Comparison of ENCODE assay signal across 17 cellular contexts in genomic region chr12:62328296-62328921, GRCh38.
"Had no signal": no experiment of that assay in that cellular context is flagged by ENCODE, and none has a peak within 500 bp of the region (broad histone marks: within the 10 kb centered on the region; RNA-seq: fewer than 3 reads in every experiment).

No MANE protein-coding gene starts in this region.

- H3K27me3 ChIP-seq: adrenal gland, gastrocnemius medialis, hepatocyte, pancreas, suprapubic skin, upper lobe of left lung had no signal

- H3K4me3 ChIP-seq: adrenal gland, coronary artery, gastrocnemius medialis, hepatocyte, pancreas, suprapubic skin, upper lobe of left lung had no signal

- H2AFZ ChIP-seq: hepatocyte had no signal

- H3K4me1 ChIP-seq: pancreas, suprapubic skin, upper lobe of left lung had no signal

- H3K4me3 Mint-ChIP-seq: activated CD8-positive, alpha-beta T cell treated with anti-CD3 and anti-CD28 coated beads, Interleukin-2, amount 10 ng/mL, durations not matched to agents 7 days and 5 days; activated naive CD4-positive, alpha-beta T cell treated with anti-CD3 and anti-CD28 coated beads for 36 hours; T-helper 2 cell treated with Interferon-gamma antibody and Interleukin-4, amounts not matched to agents 5 μg/mL and 100 μg/mL, for 36 hours had no signal

- H3K4me2 ChIP-seq: hepatocyte had no signal

- ATAC-seq: activated CD8-positive, alpha-beta T cell treated with anti-CD3 and anti-CD28 coated beads, Interleukin-2, amount 10 ng/mL, durations not matched to agents 7 days and 5 days; gastrocnemius medialis; pancreas; stimulated activated naive CD8-positive, alpha-beta T cell treated with anti-CD3 and anti-CD28 coated beads, Interleukin-15, Interleukin-2, amounts not matched to agents 100 U/mL and 50 U/mL, for 24 hours had no signal

- H3K27ac Mint-ChIP-seq: activated CD8-positive, alpha-beta T cell treated with anti-CD3 and anti-CD28 coated beads, Interleukin-2, amount 10 ng/mL, durations not matched to agents 7 days and 5 days; activated naive CD4-positive, alpha-beta T cell treated with anti-CD3 and anti-CD28 coated beads for 36 hours; T-helper 2 cell treated with Interferon-gamma antibody and Interleukin-4, amounts not matched to agents 5 μg/mL and 100 μg/mL, for 36 hours had no signal

- H3K79me2 ChIP-seq: hepatocyte had no signal

- DNase-seq: activated CD4-positive, alpha-beta T cell treated with anti-CD3 and anti-CD28 coated beads for 4 hours; activated CD8-positive, alpha-beta T cell treated with anti-CD3 and anti-CD28 coated beads, Interleukin-2, amount 10 ng/mL, durations not matched to agents 7 days and 5 days; activated naive CD4-positive, alpha-beta T cell treated with anti-CD3 and anti-CD28 coated beads for 36 hours; adrenal gland; central memory CD4-positive, alpha-beta T cell; effector CD8-positive, alpha-beta T cell; gastrocnemius medialis; pancreas; stimulated activated CD4-positive, alpha-beta T cell treated with anti-CD3 and anti-CD28 coated beads, Interleukin-4, amount 100 ng/mL, for 1 hour; stimulated activated CD8-positive, alpha-beta memory T cell treated with anti-CD3 and anti-CD28 coated beads, Interleukin-4, amount 100 ng/mL, for 48 hours; stimulated activated naive CD8-positive, alpha-beta T cell treated with anti-CD3 and anti-CD28 coated beads, Interleukin-15, Interleukin-2, amounts not matched to agents 100 U/mL and 50 U/mL, for 24 hours; upper lobe of left lung; WERI-Rb-1 had no signal

- H3K9me3 Mint-ChIP-seq: activated naive CD4-positive, alpha-beta T cell treated with anti-CD3 and anti-CD28 coated beads for 36 hours; T-helper 2 cell treated with Interferon-gamma antibody and Interleukin-4, amounts not matched to agents 5 μg/mL and 100 μg/mL, for 36 hours had no signal

- H3K27ac ChIP-seq: adrenal gland, coronary artery, hepatocyte, pancreas, suprapubic skin, upper lobe of left lung, WERI-Rb-1 had no signal
